20 cellular contexts compared by ENCODE assay signal in genomic region chr5:41526699-41527098, GRCh38. TPM values are rescaled to one million over a fixed set of nuclear protein-coding genes. Genes with fewer than 3 reads are reported as not detected.
DNase-seq lines count a peak whose midpoint lies in the region; ATAC-seq and TF ChIP-seq lines count a peak whose summit lies in the region.
"Had no signal": no experiment of that assay in that cellular context is flagged by ENCODE, and none has a peak within 500 bp of the region (broad histone marks: within the 10 kb centered on the region; RNA-seq: fewer than 3 reads in every experiment).

No MANE protein-coding gene starts in this region.

- no peaks in the 10 kb centered on the region for H4K20me1 ChIP-seq in SK-N-SH (ENCODE audit: insufficient read depth)
- H4K20me1 ChIP-seq: BLaER1 had no signal

- no peaks in the 10 kb centered on the region for H3K27me3 ChIP-seq in SK-N-SH (ENCODE audit: insufficient read depth)
- no peaks in the 10 kb centered on the region for H3K27me3 ChIP-seq in right cardiac atrium (ENCODE audit: control insufficient read depth, insufficient read depth)
- H3K27me3 ChIP-seq: BLaER1 had no signal

- H2AFZ ChIP-seq in SK-N-SH (ENCODE audit: low read depth), result no peak overlapping the region

- H3K9ac ChIP-seq in SK-N-SH, result no peak overlapping the region
- H3K9ac ChIP-seq: BLaER1 had no signal

- peak overlapping the region in 1 of 2 experiments; percentile 61; a peak in 3 of 4 replicates for H3K27ac ChIP-seq in SK-N-SH (ENCODE audit: low read depth in 2 of 2, low read length in 1 of 2)
- H3K27ac ChIP-seq in epithelial cell of prostate, result peak overlapping the region; percentile 53
- H3K27ac ChIP-seq in right cardiac atrium (ENCODE audit: low read length), result no peak overlapping the region
- H3K27ac ChIP-seq: 22Rv1, BLaER1 had no signal

- no peaks in the 10 kb centered on the region for H3K9me3 ChIP-seq in SK-N-SH
- H3K9me3 ChIP-seq in right cardiac atrium (ENCODE audit: control insufficient read depth, low read length), result no peaks in the 10 kb centered on the region
- H3K9me3 ChIP-seq: BLaER1 had no signal

- H3K36me3 ChIP-seq in SK-N-SH (replicated peaks in 1 of 2; ENCODE audit: control insufficient read depth in 1 of 2, insufficient read depth in 2 of 2, low read length in 1 of 2), result no peaks in the 10 kb centered on the region
- H3K36me3 ChIP-seq: BLaER1 had no signal

- intact Hi-C loops in right cardiac atrium (cut with DNase I), result loop anchor here in 1 of 4 donors (10.0 kb wide), 1 partner anchor 252 kb away; no protein-coding TSS in a partner anchor

- H3F3A ChIP-seq in SK-N-SH (replicated peaks; ENCODE audit: insufficient read depth), result peaks cover 11% of the 10 kb centered on the region

- no peak for TF ChIP-seq RAD21 in SK-N-SH (IDR thresholded peaks at IDR 0.05; ENCODE audit: low read length)

- ATAC-seq in SK-N-SH treated with all-trans-retinoic acid at 6 μM for 48 hours (peak; percentile 17; the same call in 1 of the 3 replicates), right cardiac atrium (peak; percentile 44 to 71), HG02623 (IDR thresholded peaks at IDR 0.05; ENCODE audit: unreplicated experiment) (no peak), HG03139 (IDR thresholded peaks at IDR 0.05; ENCODE audit: unreplicated experiment) (no peak)
- ATAC-seq: CD8-positive, alpha-beta T cell had no signal

- WGBS in SK-N-SH (ENCODE audit: low lambda C conversion rate), result 67% methylated on average over 4 of the region's 4 CpGs
- 35% methylated on average over 4 of the region's 4 CpGs for WGBS in right cardiac atrium

- CTCF ChIA-PET in SK-N-SH (lab: Yijun Ruan, JAX), result interaction anchor here (1.1 kb wide), 1 partner anchor 622 kb away, joined by 3 read pairs; no protein-coding TSS in a partner anchor

- POLR2A ChIA-PET in SK-N-SH (lab: Yijun Ruan, JAX), result interaction anchor here (1.6 kb wide), 1 partner anchor 17 kb away, joined by 3 read pairs; no protein-coding TSS in a partner anchor

- no peak for TF ChIP-seq CTCF in SK-N-SH (IDR thresholded peaks at IDR 0.05)

- no peak for TF ChIP-seq EP300 in SK-N-SH (IDR thresholded peaks at IDR 0.05; ENCODE audit: borderline replicate concordance in 1 of 2, low read depth in 1 of 2, low read length in 1 of 2)

- no peak overlapping the region for H3K4me2 ChIP-seq in SK-N-SH
- H3K4me2 ChIP-seq: BLaER1 had no signal

- H3K4me1 ChIP-seq in SK-N-SH (ENCODE audit: control insufficient read depth in 1 of 2, insufficient read depth in 2 of 2, low read depth in 1 of 2, low read length in 1 of 2) (peaks cover 0 to 5% of the 10 kb centered on the region in 2 experiments; a peak in 2 of 4 replicates), right cardiac atrium (ENCODE audit: control insufficient read depth, insufficient read depth, low read length) (no peaks in the 10 kb centered on the region)
- H3K4me1 ChIP-seq: BLaER1 had no signal

- no peak for DNase-seq in SK-N-SH
- no peak for DNase-seq in epithelial cell of prostate (ENCODE audit: low read depth, low spot score)
- peak in 1 of 3 donors; percentile 9 for DNase-seq in right cardiac atrium
- DNase-seq in NK-92 (lab: John Stamatoyannopoulos, UW; ENCODE audit: unreplicated experiment), result no peak
- no peak for DNase-seq in SW480 (ENCODE audit: low spot score)
- DNase-seq: CD8-positive, alpha-beta T cell; DMS79 treated with DMSO at 0.1 percent for 48 hours; GOT3; Kasumi-1; NCI-H1417; NCI-H187 treated with DMSO at 0.1 percent for 48 hours; NCI-H526 treated with DMSO at 0.1 percent for 48 hours had no signal

- H3K79me2 ChIP-seq in SK-N-SH (ENCODE audit: insufficient read depth), result no peaks in the 10 kb centered on the region

- no peaks in the 10 kb centered on the region for H3K9me2 ChIP-seq in SK-N-SH

- H3K4me3 ChIP-seq in SK-N-SH (ENCODE audit: low read depth in 2 of 2, low read length in 1 of 2) (no peak overlapping the region), right cardiac atrium (ENCODE audit: low read length) (no peak overlapping the region)
- H3K4me3 ChIP-seq: BLaER1 had no signal

TF ChIP-seq in SK-N-SH treated with all-trans-retinoic acid at 6 μM for 48 hours, 23 proteins besides CTCF, POLR2A, EP300 and RAD21 (continues in another document):
- TF ChIP-seq PPARA (CRISPR knock-in tag; IDR thresholded peaks at IDR 0.05; ENCODE audit: borderline replicate concordance), result no peak
- no peak for TF ChIP-seq ESRRG (CRISPR knock-in tag; IDR thresholded peaks at IDR 0.05)
- no peak for TF ChIP-seq ZNF565 (CRISPR knock-in tag; conservative IDR thresholded peaks at IDR 0.05; ENCODE audit: low read depth)
- no peak for TF ChIP-seq ZNF8 (CRISPR knock-in tag; IDR thresholded peaks at IDR 0.05)
- TF ChIP-seq TOX (CRISPR knock-in tag; IDR thresholded peaks at IDR 0.05; ENCODE audit: borderline replicate concordance), result no peak
- no peak for TF ChIP-seq ISL1 (CRISPR knock-in tag; IDR thresholded peaks at IDR 0.05)
- no peak for TF ChIP-seq ZFP30 (CRISPR knock-in tag; IDR thresholded peaks at IDR 0.05)
- TF ChIP-seq, protein P1, sequence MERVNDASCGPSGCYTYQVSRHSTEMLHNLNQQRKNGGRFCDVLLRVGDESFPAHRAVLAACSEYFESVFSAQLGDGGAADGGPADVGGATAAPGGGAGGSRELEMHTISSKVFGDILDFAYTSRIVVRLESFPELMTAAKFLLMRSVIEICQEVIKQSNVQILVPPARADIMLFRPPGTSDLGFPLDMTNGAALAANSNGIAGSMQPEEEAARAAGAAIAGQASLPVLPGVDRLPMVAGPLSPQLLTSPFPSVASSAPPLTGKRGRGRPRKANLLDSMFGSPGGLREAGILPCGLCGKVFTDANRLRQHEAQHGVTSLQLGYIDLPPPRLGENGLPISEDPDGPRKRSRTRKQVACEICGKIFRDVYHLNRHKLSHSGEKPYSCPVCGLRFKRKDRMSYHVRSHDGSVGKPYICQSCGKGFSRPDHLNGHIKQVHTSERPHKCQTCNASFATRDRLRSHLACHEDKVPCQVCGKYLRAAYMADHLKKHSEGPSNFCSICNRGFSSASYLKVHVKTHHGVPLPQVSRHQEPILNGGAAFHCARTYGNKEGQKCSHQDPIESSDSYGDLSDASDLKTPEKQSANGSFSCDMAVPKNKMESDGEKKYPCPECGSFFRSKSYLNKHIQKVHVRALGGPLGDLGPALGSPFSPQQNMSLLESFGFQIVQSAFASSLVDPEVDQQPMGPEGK (CRISPR knock-in tag; IDR thresholded peaks at IDR 0.05; ENCODE audit: borderline replicate concordance), result no peak
- TF ChIP-seq OSR1 (CRISPR knock-in tag; IDR thresholded peaks at IDR 0.05), result no peak
- no peak for TF ChIP-seq ZC3H10 (CRISPR knock-in tag; IDR thresholded peaks at IDR 0.05)
- TF ChIP-seq RARB (CRISPR knock-in tag; IDR thresholded peaks at IDR 0.05), result no peak
- no peak for TF ChIP-seq ARNTL (CRISPR knock-in tag; IDR thresholded peaks at IDR 0.05; ENCODE audit: borderline replicate concordance, low read depth)
- no peak for TF ChIP-seq SNAI2 (CRISPR knock-in tag; IDR thresholded peaks at IDR 0.05)

TF ChIP-seq in SK-N-SH, 30 proteins besides CTCF, POLR2A, EP300 and RAD21 (continues in another document):
- TF ChIP-seq EZH2phosphoT487 (IDR thresholded peaks at IDR 0.05; ENCODE audit: borderline replicate concordance, low read depth) (no peak), SMC3 (IDR thresholded peaks at IDR 0.05; ENCODE audit: low read depth, low read length) (no peak), FOXJ3 (CRISPR knock-in tag; IDR thresholded peaks at IDR 0.05) (no peak), NRF1 (IDR thresholded peaks at IDR 0.05; ENCODE audit: low read depth, low read length) (no peak), MXI1 (IDR thresholded peaks at IDR 0.05; ENCODE audit: low read depth, low read length) (no peak), TEAD4 (IDR thresholded peaks at IDR 0.05; ENCODE audit: borderline replicate concordance, insufficient read depth) (no peak), SIN3A (IDR thresholded peaks at IDR 0.05; ENCODE audit: borderline replicate concordance, low read depth, low read length) (no peak), RCOR1 (IDR thresholded peaks at IDR 0.05; ENCODE audit: low read length) (no peak), NFIC (IDR thresholded peaks at IDR 0.05; ENCODE audit: borderline replicate concordance) (no peak), YY1 (IDR thresholded peaks at IDR 0.05; ENCODE audit: low read depth) (no peak), FOXM1 (IDR thresholded peaks at IDR 0.05; ENCODE audit: low read depth) (no peak), RFX5 (IDR thresholded peaks at IDR 0.05; ENCODE audit: low read length) (no peak), JUND (IDR thresholded peaks at IDR 0.05) (no peak), GATA2 (CRISPR knock-in tag; IDR thresholded peaks at IDR 0.05) (no peak)
- TF ChIP-seq, protein P2, sequence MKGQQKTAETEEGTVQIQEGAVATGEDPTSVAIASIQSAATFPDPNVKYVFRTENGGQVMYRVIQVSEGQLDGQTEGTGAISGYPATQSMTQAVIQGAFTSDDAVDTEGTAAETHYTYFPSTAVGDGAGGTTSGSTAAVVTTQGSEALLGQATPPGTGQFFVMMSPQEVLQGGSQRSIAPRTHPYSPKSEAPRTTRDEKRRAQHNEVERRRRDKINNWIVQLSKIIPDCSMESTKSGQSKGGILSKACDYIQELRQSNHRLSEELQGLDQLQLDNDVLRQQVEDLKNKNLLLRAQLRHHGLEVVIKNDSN (IDR thresholded peaks at IDR 0.05; ENCODE audit: borderline replicate concordance, low read depth), result no peak
- TF ChIP-seq, protein P3, sequence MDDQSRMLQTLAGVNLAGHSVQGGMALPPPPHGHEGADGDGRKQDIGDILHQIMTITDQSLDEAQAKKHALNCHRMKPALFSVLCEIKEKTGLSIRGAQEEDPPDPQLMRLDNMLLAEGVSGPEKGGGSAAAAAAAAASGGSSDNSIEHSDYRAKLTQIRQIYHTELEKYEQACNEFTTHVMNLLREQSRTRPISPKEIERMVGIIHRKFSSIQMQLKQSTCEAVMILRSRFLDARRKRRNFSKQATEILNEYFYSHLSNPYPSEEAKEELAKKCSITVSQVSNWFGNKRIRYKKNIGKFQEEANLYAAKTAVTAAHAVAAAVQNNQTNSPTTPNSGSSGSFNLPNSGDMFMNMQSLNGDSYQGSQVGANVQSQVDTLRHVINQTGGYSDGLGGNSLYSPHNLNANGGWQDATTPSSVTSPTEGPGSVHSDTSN (IDR thresholded peaks at IDR 0.05), result no peak
- TF ChIP-seq, protein P4, sequence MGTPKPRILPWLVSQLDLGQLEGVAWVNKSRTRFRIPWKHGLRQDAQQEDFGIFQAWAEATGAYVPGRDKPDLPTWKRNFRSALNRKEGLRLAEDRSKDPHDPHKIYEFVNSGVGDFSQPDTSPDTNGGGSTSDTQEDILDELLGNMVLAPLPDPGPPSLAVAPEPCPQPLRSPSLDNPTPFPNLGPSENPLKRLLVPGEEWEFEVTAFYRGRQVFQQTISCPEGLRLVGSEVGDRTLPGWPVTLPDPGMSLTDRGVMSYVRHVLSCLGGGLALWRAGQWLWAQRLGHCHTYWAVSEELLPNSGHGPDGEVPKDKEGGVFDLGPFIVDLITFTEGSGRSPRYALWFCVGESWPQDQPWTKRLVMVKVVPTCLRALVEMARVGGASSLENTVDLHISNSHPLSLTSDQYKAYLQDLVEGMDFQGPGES (IDR thresholded peaks at IDR 0.05; ENCODE audit: low read depth, low read length), result no peak

RNA-seq across cellular contexts. Expression of gene PLCXD3, which starts 16.3 kb away (rescaled TPM):
- polyA plus RNA-seq in SK-N-SH (2012; rRNA removed) (0.15 and 0.34 TPM in 2 replicates), right cardiac atrium (36.2 TPM)
- polyA plus RNA-seq in SK-N-SH (2012; cell fraction: cytosol; rRNA removed), result 0.58 and 0.88 TPM in 2 replicates
- 0.19 and 0.35 TPM in 2 replicates for polyA plus RNA-seq in SK-N-SH (2012; cell fraction: nucleus; rRNA removed)
- total RNA-seq in right cardiac atrium, result 10 to 100 TPM; 32.7 to 87.4 (median 62.3) TPM
- total RNA-seq: CD8-positive, alpha-beta T cell; G401; HT-29 had no signal
- polyA plus RNA-seq: IgD-negative memory B cell had no signal

Comparison
In these comparisons a context has a peak if more than half of its experiments do, and no peak if none do; other contexts are left out.
1. ATAC-seq: peak in SK-N-SH treated with all-trans-retinoic acid at 6 μM for 48 hours (single experiment) and right cardiac atrium (2 of 2); none in HG02623 (single experiment) and HG03139 (single experiment).
2. RNA of gene PLCXD3, which starts 16.3 kb away (polyA plus RNA-seq): 36.2 TPM in right cardiac atrium (single experiment); 0.15 to 0.88 TPM in SK-N-SH; every median in the first group is over 10 times any median in the second.